ENCODE assay signal across 17 cellular contexts in the genomic region with DNA sequence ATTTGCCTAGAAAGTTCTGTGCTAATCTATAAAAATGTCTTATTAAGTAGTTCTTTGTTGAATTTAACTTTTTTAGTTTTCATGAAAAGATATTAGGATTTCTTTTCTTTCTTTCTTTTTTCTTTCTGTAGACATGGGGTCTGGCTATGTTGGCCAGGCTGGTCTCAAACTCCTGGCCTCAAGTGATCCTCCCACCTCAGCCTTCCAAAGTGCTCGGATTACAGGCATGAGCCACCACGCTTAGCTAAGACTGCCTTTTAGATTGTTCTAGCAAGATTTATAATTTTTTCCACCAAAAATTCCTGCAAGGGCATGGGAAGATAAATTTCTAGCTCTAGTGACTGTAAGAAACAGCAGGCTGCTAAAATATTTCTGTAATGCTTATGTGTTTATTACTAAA.
DNase-seq lines count a peak whose midpoint lies in the region; ATAC-seq and TF ChIP-seq lines count a peak whose summit lies in the region.
"Had no signal": no experiment of that assay in that cellular context is flagged by ENCODE, and none has a peak within 500 bp of the region (broad histone marks: within the 10 kb centered on the region; RNA-seq: fewer than 3 reads in every experiment).

No MANE protein-coding gene starts in this region.

- CTCF ChIA-PET in HEK293 (lab: Yijun Ruan, JAX), result interaction anchor here (0.6 kb wide), 1 partner anchor 88 kb away, joined by 3 read pairs; no protein-coding TSS in a partner anchor

- no peaks in the 10 kb centered on the region for H3K27me3 ChIP-seq in hepatocyte
- no peaks in the 10 kb centered on the region for H3K27me3 ChIP-seq in tibial nerve
- H3K27me3 ChIP-seq: BLaER1 had no signal

- H3K27ac ChIP-seq in HEK293 (ENCODE audit: extremely low read depth, low read depth, low read length) (no peak overlapping the region), caudate nucleus (ENCODE audit: low read depth, low read length) (peak overlapping the region; percentile 99), hepatocyte (peak overlapping the region; percentile 64), substantia nigra (ENCODE audit: low read depth, low read length, poor library complexity, severe bottlenecking) (peak overlapping the region; percentile 99), tibial nerve (no peak overlapping the region)
- H3K27ac ChIP-seq: 22Rv1, A549, BLaER1, GM23248 had no signal

- H3K36me3 ChIP-seq in HEK293 (ENCODE audit: control insufficient read depth in 2 of 2, insufficient read depth in 1 of 2, low read length in 2 of 2), result no peaks in the 10 kb centered on the region
- H3K36me3 ChIP-seq in hepatocyte (replicated peaks; ENCODE audit: insufficient read depth, low read depth), result no peaks in the 10 kb centered on the region
- H3K36me3 ChIP-seq in tibial nerve, result no peaks in the 10 kb centered on the region
- H3K36me3 ChIP-seq: BLaER1, HAP-1 had no signal

- DNase-seq in caudate nucleus (lab: John Stamatoyannopoulos, UW) (no peak), hepatocyte (ENCODE audit: low spot score) (no peak), substantia nigra (lab: John Stamatoyannopoulos, UW) (no peak), tibial nerve (ENCODE audit: low spot score in 2 of 2) (no peak), GM03348 (ENCODE audit: low spot score) (no peak), left lobe of liver (ENCODE audit: low spot score) (no peak)
- DNase-seq: CD4-positive, alpha-beta memory T cell; DMS79 treated with DMSO at 0.1 percent for 48 hours; GF-D8; GM23248; IMR-90 had no signal

- H3K4me3 ChIP-seq in HEK293 (ENCODE audit: low read depth, low read length) (no peak overlapping the region), hepatocyte (no peak overlapping the region), tibial nerve (no peak overlapping the region)
- H3K4me3 ChIP-seq: A549, BLaER1, GM12878, GM23248, HAP-1 had no signal

- H3K4me1 ChIP-seq in HEK293 (ENCODE audit: control insufficient read depth, insufficient read depth, low read length), result no peaks in the 10 kb centered on the region
- H3K4me1 ChIP-seq in hepatocyte (ENCODE audit: insufficient read depth), result no peaks in the 10 kb centered on the region
- peaks cover 0 to 16% (median 12%) of the 10 kb centered on the region in 4 donors for H3K4me1 ChIP-seq in tibial nerve
- H3K4me1 ChIP-seq: A549, HAP-1 had no signal

- ATAC-seq in left lobe of liver, result no peak
- ATAC-seq: A549, GM12878 had no signal

- no peaks in the 10 kb centered on the region for H3K9me2 ChIP-seq in hepatocyte (replicated peaks; ENCODE audit: insufficient read depth)

- H2AFZ ChIP-seq in hepatocyte, result no peak overlapping the region
- H2AFZ ChIP-seq: GM23248 had no signal

- H4K20me1 ChIP-seq in hepatocyte (ENCODE audit: insufficient read depth, poor library complexity, severe bottlenecking), result no peaks in the 10 kb centered on the region
- H4K20me1 ChIP-seq: BLaER1 had no signal

- TF ChIP-seq CTCF in HEK293 (tag by site-specific recombination; IDR thresholded peaks at IDR 0.05) (no peak), hepatocyte (IDR thresholded peaks at IDR 0.05; ENCODE audit: poor library complexity) (no peak), tibial nerve (IDR thresholded peaks at IDR 0.05) (no peak)

- no peaks in the 10 kb centered on the region for H3K79me2 ChIP-seq in hepatocyte

- POLR2A ChIA-PET in HEK293 (lab: Yijun Ruan, JAX), result no interaction called here

- no peak for TF ChIP-seq EP300 in tibial nerve (IDR thresholded peaks at IDR 0.05)

- H3K9me3 ChIP-seq in HEK293 (ENCODE audit: control insufficient read depth, insufficient read depth, low read depth, low read length) (no peaks in the 10 kb centered on the region), hepatocyte (ENCODE audit: low read depth) (no peaks in the 10 kb centered on the region), tibial nerve (no peaks in the 10 kb centered on the region)
- H3K9me3 ChIP-seq: A549, BLaER1, HAP-1 had no signal

- WGBS in hepatocyte (ENCODE audit: low lambda C conversion rate, missing lambda C conversion rate), result 83% methylated on average over 2 of the region's 2 CpGs
- WGBS in tibial nerve, 2 donors, result 81 to 84% methylated on average over 2 of the region's 2 CpGs

- H3K4me2 ChIP-seq in hepatocyte, result peak overlapping the region; percentile 35
- H3K4me2 ChIP-seq: A549 had no signal

- TF ChIP-seq POLR2A in tibial nerve (IDR thresholded peaks at IDR 0.05), result no peak

TF ChIP-seq in HEK293, 187 proteins besides CTCF, POLR2A, EP300 and RAD21:
- TF ChIP-seq SP3 (tag by site-specific recombination; IDR thresholded peaks at IDR 0.05) (no peak), ZNF121 (tag by site-specific recombination; IDR thresholded peaks at IDR 0.05) (0 out of 2 replicates have a peak, but pooled peaks have one; percentile 31)
TF ChIP-seq in HEK293: peak in this region for 1.

Comparison
In these comparisons a context has a peak if more than half of its experiments do, and no peak if none do; other contexts are left out.
1. H3K27ac ChIP-seq: peak in caudate nucleus (single experiment), hepatocyte (single experiment) and substantia nigra (single experiment); none in HEK293 (single experiment) and tibial nerve (0 of 4).